Comparison of ENCODE assay signal across 16 cellular contexts in genomic region chr2:149566652-149567051, GRCh38. TPM values are rescaled to one million over a fixed set of nuclear protein-coding genes. Genes with fewer than 3 reads are reported as not detected.
A peak's percentile ranks its signal among the peaks of the same experiment; 100 is the strongest.
DNase-seq lines count a peak whose midpoint lies in the region; ATAC-seq and TF ChIP-seq lines count a peak whose summit lies in the region.
"Had no signal": no experiment of that assay in that cellular context is flagged by ENCODE, and none has a peak within 500 bp of the region (broad histone marks: within the 10 kb centered on the region; RNA-seq: fewer than 3 reads in every experiment).

No MANE protein-coding gene starts in this region.

- WGBS in mammary epithelial cell (ENCODE audit: low coverage, missing lambda C conversion rate) = 88% methylated on average over 2 of the region's 2 CpGs

- peaks cover 4% of the 10 kb centered on the region for H3K4me1 Mint-ChIP-seq in T-helper 17 cell

- TF ChIP-seq CTCF in mammary epithelial cell (conservative IDR thresholded peaks at IDR 0.05 in 1 of 2, IDR thresholded peaks at IDR 0.05 in 1 of 2; ENCODE audit: extremely low read depth in 1 of 2, insufficient read depth in 1 of 2, low read depth in 1 of 2, low read length in 2 of 2) (no peak), breast epithelium (IDR thresholded peaks at IDR 0.05) (no peak), epithelial cell of esophagus (IDR thresholded peaks at IDR 0.05; ENCODE audit: insufficient read depth, low read depth, low read length, missing control alignments) (no peak), neutrophil (IDR thresholded peaks at IDR 0.05) (no peak), left lung (IDR thresholded peaks at IDR 0.05) (no peak)

- in situ Hi-C loops in mammary epithelial cell (cut with MboI; ENCODE audit: low sequenced_read_pairs in 2 of 2) = no loop called here
- in situ Hi-C loops in KBM-7 (cut with MboI; ENCODE audit: low pct_unique_long_range_greater_than_20kb, low sequenced_read_pairs) = loop anchor here (25.0 kb wide), 1 partner anchor 554 kb away; no protein-coding TSS in a partner anchor

- H4K20me1 ChIP-seq in mammary epithelial cell (ENCODE audit: insufficient read depth, low read length) = no peaks in the 10 kb centered on the region

- no peaks in the 10 kb centered on the region for H3K9me3 ChIP-seq in mammary epithelial cell (replicated peaks; ENCODE audit: insufficient read depth, low read length)
- no peaks in the 10 kb centered on the region for H3K9me3 ChIP-seq in breast epithelium
- H3K9me3 ChIP-seq in T-helper 17 cell (ENCODE audit: control insufficient read depth, low read length, poor library complexity, severe bottlenecking) = no peaks in the 10 kb centered on the region
- no peaks in the 10 kb centered on the region for H3K9me3 ChIP-seq in neutrophil
- H3K9me3 ChIP-seq in left lung = no peaks in the 10 kb centered on the region

- H3K27ac Mint-ChIP-seq in T-helper 17 cell = peak overlapping the region; percentile 34
- H3K27ac Mint-ChIP-seq: CD14-positive monocyte; CD8-positive, alpha-beta T cell had no signal

- no peaks in the 10 kb centered on the region for H3K27me3 Mint-ChIP-seq in T-helper 17 cell

- ATAC-seq in T-helper 17 cell (no peak), left lung (no peak)
- ATAC-seq: CD8-positive, alpha-beta T cell; HCT116; HepG2 had no signal

- H3K4me1 ChIP-seq in mammary epithelial cell (ENCODE audit: insufficient read depth, low read length) (peaks cover 7% of the 10 kb centered on the region), breast epithelium (no peaks in the 10 kb centered on the region), neutrophil (ENCODE audit: control insufficient read depth in 1 of 2, insufficient read depth in 1 of 2, low read depth in 1 of 2, low read length in 1 of 2) (peaks cover 34 to 45% of the 10 kb centered on the region in 2 experiments), left lung (peaks cover 2 to 9% of the 10 kb centered on the region in 2 donors)

- no peaks in the 10 kb centered on the region for H3K27me3 ChIP-seq in mammary epithelial cell (ENCODE audit: insufficient read depth, low read length)
- H3K27me3 ChIP-seq in breast epithelium = no peaks in the 10 kb centered on the region
- H3K27me3 ChIP-seq in neutrophil = no peaks in the 10 kb centered on the region
- no peaks in the 10 kb centered on the region for H3K27me3 ChIP-seq in left lung

- H3K79me2 ChIP-seq in mammary epithelial cell (ENCODE audit: insufficient read depth, low read length) = no peaks in the 10 kb centered on the region

- H3K27ac ChIP-seq in mammary epithelial cell (ENCODE audit: insufficient read depth, low read depth, low read length) = no peak overlapping the region
- H3K27ac ChIP-seq in breast epithelium = no peak overlapping the region
- H3K27ac ChIP-seq in neutrophil = peak overlapping the region; percentile 28
- no peak overlapping the region for H3K27ac ChIP-seq in left lung
- H3K27ac ChIP-seq: 22Rv1 had no signal

- H3K4me2 ChIP-seq in mammary epithelial cell (ENCODE audit: insufficient read depth, low read depth, low read length) = no peak overlapping the region

- H3K36me3 Mint-ChIP-seq in T-helper 17 cell (ENCODE audit: low read depth) = no peaks in the 10 kb centered on the region

- no peak for TF ChIP-seq POLR2A in breast epithelium (IDR thresholded peaks at IDR 0.05)

- DNase-seq in mammary epithelial cell (peak; percentile 33), breast epithelium (ENCODE audit: low spot score in 2 of 2) (no peak), T-helper 17 cell (no peak), epithelial cell of esophagus (ENCODE audit: low read depth) (peak; percentile 53), KBM-7 (no peak), DMS114 treated with DMSO at 0.1 percent for 48 hours (lab: John Stamatoyannopoulos, UW; ENCODE audit: unreplicated experiment) (no peak), left lung (no peak)
- DNase-seq: CD8-positive, alpha-beta T cell; COR-L47; DND-41; GF-D8 had no signal

- H3K4me3 Mint-ChIP-seq in T-helper 17 cell = no peak overlapping the region
- H3K4me3 Mint-ChIP-seq: CD14-positive monocyte; CD8-positive, alpha-beta T cell had no signal

- CTCF ChIA-PET in mammary epithelial cell (lab: Charles Lee; ENCODE audit: low non-redundant PET) = no interaction called here

- H3K9ac ChIP-seq in mammary epithelial cell (ENCODE audit: insufficient read depth, low read length) = no peak overlapping the region

- intact Hi-C loops in mammary epithelial cell (cut with micrococcal nuclease) = loop anchor here (10.0 kb wide), 2 partner anchors 922 to 1632 kb away; partner anchors contain the start of gene EPC2
- intact Hi-C loops in breast epithelium (cut with DNase I; ENCODE audit: low total_unique reads) = no loop called here
- intact Hi-C loops in left lung (cut with DNase I) = no loop called here

- dilution Hi-C loops in mammary epithelial cell (cut with HindIII; ENCODE audit: low sequenced_read_pairs) = loop anchor here (25.0 kb wide), 1 partner anchor 554 kb away; no protein-coding TSS in a partner anchor

- no peak overlapping the region for H2AFZ ChIP-seq in mammary epithelial cell (ENCODE audit: low read depth, low read length)

- H3K36me3 ChIP-seq in mammary epithelial cell (ENCODE audit: insufficient read depth, low read length) (peaks cover 25% of the 10 kb centered on the region), breast epithelium (no peaks in the 10 kb centered on the region), neutrophil (peaks cover 53% of the 10 kb centered on the region), left lung (peaks cover 0 to 62% of the 10 kb centered on the region in 2 donors)

- H3K4me3 ChIP-seq in mammary epithelial cell (replicated peaks in 1 of 3; ENCODE audit: insufficient read depth in 1 of 3, low read depth in 2 of 3, low read length in 3 of 3) (no peak overlapping the region), breast epithelium (no peak overlapping the region), epithelial cell of esophagus (ENCODE audit: low read length) (no peak overlapping the region), neutrophil (ENCODE audit: low read depth in 1 of 2, low read length in 1 of 2) (no peak overlapping the region), left lung (no peak overlapping the region)

- BruUV-seq in mammary epithelial cell (replicated peaks; lab: Mats Ljungman, UMichigan) = no TSS peak

RNA-seq across cellular contexts. Expression of gene MMADHC, which starts 20.9 kb away (rescaled TPM):
- total RNA-seq in mammary epithelial cell = 100 to 1,000 TPM; 116 to 141 TPM
- 75.8 TPM for polyA plus RNA-seq in mammary epithelial cell
- 82.4 TPM for polyA minus RNA-seq in mammary epithelial cell
- total RNA-seq in breast epithelium = 100 to 1,000 TPM in 2 of 3 donors, 10 to 100 TPM in 1; 84.2 to 111 (median 109) TPM
- 10 to 100 TPM; 61.7 to 66.9 TPM for total RNA-seq in T-helper 17 cell
- total RNA-seq in left lung = 10 to 100 TPM; 80.1 to 90.2 TPM

Comparison
In these comparisons a context has a peak if more than half of its experiments do, and no peak if none do; other contexts are left out.
1. DNase-seq: peak in mammary epithelial cell (single experiment) and epithelial cell of esophagus (single experiment); none in breast epithelium (0 of 2), T-helper 17 cell (0 of 3), KBM-7 (single experiment), DMS114 treated with DMSO at 0.1 percent for 48 hours (single experiment) and left lung (0 of 2).